In the genomic region with DNA sequence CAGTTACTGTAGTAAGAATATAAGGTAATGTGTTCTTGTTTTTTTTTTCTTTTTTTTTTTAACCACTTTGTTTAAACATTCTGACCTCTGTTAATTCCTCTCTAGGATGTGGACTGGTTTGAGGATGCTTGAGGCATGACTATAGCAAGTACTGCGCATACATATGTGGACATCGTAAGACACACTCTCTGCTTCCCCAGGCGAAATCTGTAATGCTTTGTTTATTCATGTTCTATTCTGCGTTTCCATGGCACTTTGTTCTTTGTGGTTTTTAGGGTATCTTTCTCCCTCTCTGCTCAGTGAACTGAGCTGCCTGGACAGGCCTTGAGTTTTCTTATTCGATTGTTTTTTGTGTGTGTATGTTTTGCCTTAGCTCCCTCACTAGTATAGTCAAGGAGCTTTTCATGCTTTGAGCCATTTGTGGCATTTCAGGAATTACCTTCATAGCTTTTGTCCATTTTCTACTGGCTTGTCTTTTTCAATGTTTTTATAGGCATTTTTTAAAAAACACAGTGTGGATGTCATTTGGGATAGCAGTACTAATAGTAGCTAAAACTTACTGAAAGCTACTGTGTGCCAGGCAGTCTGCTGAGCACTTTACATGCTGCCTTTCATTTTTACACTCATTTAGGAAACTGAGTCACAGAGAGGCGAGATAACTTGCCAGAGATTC, we compare ENCODE assay signal across 11 cellular contexts. TPM values are rescaled to one million over a fixed set of nuclear protein-coding genes. Genes with fewer than 3 reads are reported as not detected.
DNase-seq lines count a peak whose midpoint lies in the region; ATAC-seq, FAIRE-seq and TF ChIP-seq lines count a peak whose summit lies in the region.
"Had no signal": no experiment of that assay in that cellular context is flagged by ENCODE, and none has a peak within 500 bp of the region (broad histone marks: within the 10 kb centered on the region; RNA-seq: fewer than 3 reads in every experiment).

No MANE protein-coding gene starts in this region.

- POLR2A ChIA-PET in activated CD4-positive, alpha-beta T cell treated with anti-CD3 and anti-CD28 coated beads, Interleukin-2, amount 10 ng/mL, durations not matched to agents 7 days and 5 days (lab: Charles Lee) = interaction anchor here (0.6 kb wide), 1 partner anchor 45 kb away, joined by 4 read pairs; no protein-coding TSS in a partner anchor
- POLR2A ChIA-PET in Caco-2 (lab: Charles Lee) = no interaction called here

- intact Hi-C loops in transverse colon (cut with DNase I; ENCODE audit: low total_unique reads) = no loop called here
- intact Hi-C loops in Caco-2 (cut with micrococcal nuclease; ENCODE audit: unreplicated experiment) = no loop called here

- peak overlapping the region; percentile 96 for H3K27ac ChIP-seq in astrocyte (ENCODE audit: low read depth, low read length)
- H3K27ac ChIP-seq in transverse colon = peak overlapping the region in 3 of 4 donors; percentile 87 to 91 (median 88)

- H3K27me3 Mint-ChIP-seq in activated CD4-positive, alpha-beta T cell treated with anti-CD3 and anti-CD28 coated beads, Interleukin-2, amount 10 ng/mL, durations not matched to agents 7 days and 5 days = peaks cover 69% of the 10 kb centered on the region
- no peaks in the 10 kb centered on the region for H3K27me3 Mint-ChIP-seq in astrocyte (ENCODE audit: low read depth, unreplicated experiment)
- H3K27me3 Mint-ChIP-seq in immature natural killer cell (ENCODE audit: low read depth in 3 of 3) = peaks cover 16 to 30% (median 18%) of the 10 kb centered on the region in 3 donors
- no peaks in the 10 kb centered on the region for H3K27me3 Mint-ChIP-seq in Caco-2 (ENCODE audit: insufficient read depth, unreplicated experiment)

- in situ Hi-C loops in transverse colon (cut with MboI; ENCODE audit: low pct_ligation_motif_present in 1 of 4, low pct_unique_long_range_greater_than_20kb in 1 of 4, low sequenced_read_pairs in 3 of 4) = no loop called here

- DNase-seq in activated CD4-positive, alpha-beta T cell treated with anti-CD3 and anti-CD28 coated beads, Interleukin-2, amount 10 ng/mL, durations not matched to agents 7 days and 5 days = no peak
- no peak for DNase-seq in activated CD4-positive, alpha-beta T cell treated with anti-CD3 and anti-CD28 coated beads, Interleukin-2, amount 50 U/mL, for 4 hours
- DNase-seq in astrocyte (ENCODE audit: low read depth) = peak; percentile 100
- no peak for DNase-seq in immature natural killer cell
- DNase-seq in transverse colon = no peak
- DNase-seq in Caco-2 = no peak
- DNase-seq in HUDEP-2 (lab: John Stamatoyannopoulos, UW; ENCODE audit: unreplicated experiment in 76 of 76) = no peak
- DNase-seq: C1 segment of cervical spinal cord, cerebellar nuclear complex, NCI-H187 treated with DMSO at 0.1 percent for 48 hours had no signal

- H2AFZ ChIP-seq in astrocyte (ENCODE audit: low read depth, low read length) = no peak overlapping the region

- peaks cover 7% of the 10 kb centered on the region for H3K4me1 Mint-ChIP-seq in activated CD4-positive, alpha-beta T cell treated with anti-CD3 and anti-CD28 coated beads, Interleukin-2, amount 10 ng/mL, durations not matched to agents 7 days and 5 days
- H3K4me1 Mint-ChIP-seq in astrocyte (ENCODE audit: low read depth, unreplicated experiment) (peaks cover 30% of the 10 kb centered on the region), immature natural killer cell (peaks cover 0 to 12% of the 10 kb centered on the region in 2 donors), Caco-2 (ENCODE audit: low read depth, unreplicated experiment) (peaks cover 18% of the 10 kb centered on the region)

- TF ChIP-seq POLR2A in transverse colon (IDR thresholded peaks at IDR 0.05) = no peak

- peak overlapping the region; percentile 93 for H3K9ac ChIP-seq in astrocyte (ENCODE audit: low read length)

- H3K36me3 ChIP-seq in astrocyte (ENCODE audit: insufficient read depth, low read length) (no peaks in the 10 kb centered on the region), transverse colon (no peaks in the 10 kb centered on the region), Caco-2 (ENCODE audit: control insufficient read depth, insufficient read depth, low read length) (no peaks in the 10 kb centered on the region)

- 63 to 66% methylated on average over 5 to 6 of the region's 6 CpGs for WGBS in transverse colon (ENCODE audit: low coverage in 1 of 2), 2 donors

- H3K4me1 ChIP-seq in astrocyte (ENCODE audit: insufficient read depth, low read length) (peaks cover 37% of the 10 kb centered on the region), transverse colon (peaks cover 3 to 41% (median 32%) of the 10 kb centered on the region in 4 donors), Caco-2 (peaks cover 14% of the 10 kb centered on the region)

- H3K4me2 ChIP-seq in astrocyte (ENCODE audit: low read length) = peak overlapping the region; percentile 85

- H3K4me3 Mint-ChIP-seq in activated CD4-positive, alpha-beta T cell treated with anti-CD3 and anti-CD28 coated beads, Interleukin-2, amount 10 ng/mL, durations not matched to agents 7 days and 5 days = peak overlapping the region; percentile 14
- H3K4me3 Mint-ChIP-seq in astrocyte (ENCODE audit: unreplicated experiment) = peak overlapping the region; percentile 88
- peak overlapping the region; percentile 26 to 80 (median 44) for H3K4me3 Mint-ChIP-seq in immature natural killer cell
- H3K4me3 Mint-ChIP-seq in Caco-2 (ENCODE audit: unreplicated experiment) = no peak overlapping the region

- peaks cover 32% of the 10 kb centered on the region for H3K79me2 ChIP-seq in astrocyte (ENCODE audit: insufficient read depth, low read length)

- H3K27ac Mint-ChIP-seq in activated CD4-positive, alpha-beta T cell treated with anti-CD3 and anti-CD28 coated beads, Interleukin-2, amount 10 ng/mL, durations not matched to agents 7 days and 5 days = no peak overlapping the region
- H3K27ac Mint-ChIP-seq in astrocyte (ENCODE audit: unreplicated experiment) = peak overlapping the region; percentile 98
- no peak overlapping the region for H3K27ac Mint-ChIP-seq in immature natural killer cell
- H3K27ac Mint-ChIP-seq in Caco-2 (ENCODE audit: unreplicated experiment) = no peak overlapping the region

- no peaks in the 10 kb centered on the region for H3K9me3 Mint-ChIP-seq in activated CD4-positive, alpha-beta T cell treated with anti-CD3 and anti-CD28 coated beads, Interleukin-2, amount 10 ng/mL, durations not matched to agents 7 days and 5 days
- H3K9me3 Mint-ChIP-seq in astrocyte (ENCODE audit: unreplicated experiment) (peaks cover 2% of the 10 kb centered on the region), immature natural killer cell (peaks cover 0 to 2% (median 0%) of the 10 kb centered on the region in 6 donors), Caco-2 (ENCODE audit: unreplicated experiment) (no peaks in the 10 kb centered on the region)

- H3K27me3 ChIP-seq in astrocyte (ENCODE audit: insufficient read depth, low read length) (no peaks in the 10 kb centered on the region), transverse colon (peaks cover 15% of the 10 kb centered on the region), Caco-2 (replicated peaks; ENCODE audit: control insufficient read depth, insufficient read depth, low read length) (no peaks in the 10 kb centered on the region)

- FAIRE-seq in astrocyte (lab: Jason Lieb, UNC) = peak; percentile 96

- peaks cover 21% of the 10 kb centered on the region for H4K20me1 ChIP-seq in astrocyte (ENCODE audit: insufficient read depth, low read length)

- no peak for ATAC-seq in GM19324 (IDR thresholded peaks at IDR 0.05; ENCODE audit: low FRiP score, unreplicated experiment)

- CTCF ChIA-PET in activated CD4-positive, alpha-beta T cell treated with anti-CD3 and anti-CD28 coated beads, Interleukin-2, amount 10 ng/mL, durations not matched to agents 7 days and 5 days (lab: Charles Lee) = interaction anchor here (0.6 kb wide), 1 partner anchor 12 kb away, joined by 3 read pairs; no protein-coding TSS in a partner anchor
- CTCF ChIA-PET in Caco-2 (lab: Charles Lee) = no interaction called here

- H3K9me3 ChIP-seq in astrocyte (ENCODE audit: insufficient read depth, low read depth, low read length) = no peaks in the 10 kb centered on the region
- H3K9me3 ChIP-seq in transverse colon = no peaks in the 10 kb centered on the region
- no peaks in the 10 kb centered on the region for H3K9me3 ChIP-seq in Caco-2

- no peaks in the 10 kb centered on the region for H3K36me3 Mint-ChIP-seq in activated CD4-positive, alpha-beta T cell treated with anti-CD3 and anti-CD28 coated beads, Interleukin-2, amount 10 ng/mL, durations not matched to agents 7 days and 5 days (ENCODE audit: low read depth)
- H3K36me3 Mint-ChIP-seq in astrocyte (ENCODE audit: low read depth, unreplicated experiment) (peaks cover 13% of the 10 kb centered on the region), immature natural killer cell (no peaks in the 10 kb centered on the region), Caco-2 (ENCODE audit: insufficient read depth, unreplicated experiment) (peaks cover 6% of the 10 kb centered on the region)

- no TSS peak for BruUV-seq in Caco-2 (replicated peaks; lab: Mats Ljungman, UMichigan)

- no peak for TF ChIP-seq EP300 in transverse colon (IDR thresholded peaks at IDR 0.05; ENCODE audit: low read depth)

- TF ChIP-seq CTCF in astrocyte (IDR thresholded peaks at IDR 0.05; ENCODE audit: insufficient read depth, low read depth, low read length) (no peak), transverse colon (IDR thresholded peaks at IDR 0.05) (no peak), Caco-2 (IDR thresholded peaks at IDR 0.05; ENCODE audit: insufficient read depth in 1 of 2, low read depth in 1 of 2, low read length in 1 of 2, severe bottlenecking in 1 of 2, unreplicated experiment in 1 of 2) (no peak)

- H3K4me3 ChIP-seq in astrocyte (ENCODE audit: insufficient read depth, low read depth, low read length) (peak overlapping the region; percentile 2), transverse colon (no peak overlapping the region), Caco-2 (ENCODE audit: low read depth, low read length) (no peak overlapping the region)

RNA-seq across cellular contexts. Expression of gene SH3BP4, which starts 1.9 kb away (rescaled TPM):
- not detected for total RNA-seq in activated CD4-positive, alpha-beta T cell treated with anti-CD3 and anti-CD28 coated beads, Interleukin-2, amount 10 ng/mL, durations not matched to agents 7 days and 5 days
- total RNA-seq in astrocyte (117 and 127 TPM in 2 replicates), transverse colon (10 to 100 TPM in 3 of 4 donors, 1 to 10 TPM in 1; 7.5 to 24.9 (median 19.5) TPM), Caco-2 (2022) (29.1 and 29.9 TPM in 2 replicates)
- 1 to 10 TPM in 2 of 3 donors, under 1 TPM in 1; 0.83 to 3.5 (median 2.3) TPM for polyA plus RNA-seq in immature natural killer cell

Comparison
In these comparisons a context has a peak if more than half of its experiments do, and no peak if none do; other contexts are left out.
1. RNA of gene SH3BP4, which starts 1.9 kb away (total RNA-seq): 117 to 127 TPM in astrocyte, 29.1 to 29.9 TPM in Caco-2 and 7.5 to 24.9 TPM in transverse colon; not detected in activated CD4-positive, alpha-beta T cell treated with anti-CD3 and anti-CD28 coated beads, Interleukin-2, amount 10 ng/mL, durations not matched to agents 7 days and 5 days; every median in the first group is over 4 times any median in the second.